Comparison of ENCODE assay signal across 2 cellular contexts in the genomic region with DNA sequence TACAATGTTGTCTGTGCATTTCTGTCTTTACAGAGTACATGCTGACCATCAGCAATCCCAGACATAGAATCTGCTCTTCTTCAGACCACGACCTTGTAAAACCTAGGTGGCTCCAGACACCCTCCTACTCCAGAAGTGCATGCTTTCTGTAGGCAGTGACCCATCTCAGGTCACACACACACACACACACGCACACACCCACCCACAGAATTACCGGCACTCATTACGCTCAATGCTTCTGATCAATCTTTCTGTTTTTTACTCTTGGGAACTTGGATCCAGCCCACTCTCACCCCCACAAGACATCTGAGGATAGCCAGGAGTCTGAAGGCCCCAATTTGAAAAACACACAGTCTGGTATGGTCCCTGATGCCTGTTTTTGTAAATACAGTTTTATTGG.
TF ChIP-seq lines count a peak whose summit lies in the region.

No MANE protein-coding gene starts in this region.

TF ChIP-seq in HEK293, 187 proteins besides CTCF, POLR2A, EP300 and RAD21:
- TF ChIP-seq ZNF211 (tag by site-specific recombination; IDR thresholded peaks at IDR 0.05; ENCODE audit: low read depth) = no peak
- peak; percentile 95 for TF ChIP-seq ZFHX2 (tag by site-specific recombination; conservative IDR thresholded peaks at IDR 0.05)
- peak; percentile 99 for TF ChIP-seq EGR2 (tag by site-specific recombination; IDR thresholded peaks at IDR 0.05; ENCODE audit: low read depth)
- TF ChIP-seq, protein P1, sequence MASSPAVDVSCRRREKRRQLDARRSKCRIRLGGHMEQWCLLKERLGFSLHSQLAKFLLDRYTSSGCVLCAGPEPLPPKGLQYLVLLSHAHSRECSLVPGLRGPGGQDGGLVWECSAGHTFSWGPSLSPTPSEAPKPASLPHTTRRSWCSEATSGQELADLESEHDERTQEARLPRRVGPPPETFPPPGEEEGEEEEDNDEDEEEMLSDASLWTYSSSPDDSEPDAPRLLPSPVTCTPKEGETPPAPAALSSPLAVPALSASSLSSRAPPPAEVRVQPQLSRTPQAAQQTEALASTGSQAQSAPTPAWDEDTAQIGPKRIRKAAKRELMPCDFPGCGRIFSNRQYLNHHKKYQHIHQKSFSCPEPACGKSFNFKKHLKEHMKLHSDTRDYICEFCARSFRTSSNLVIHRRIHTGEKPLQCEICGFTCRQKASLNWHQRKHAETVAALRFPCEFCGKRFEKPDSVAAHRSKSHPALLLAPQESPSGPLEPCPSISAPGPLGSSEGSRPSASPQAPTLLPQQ (tag by site-specific recombination; IDR thresholded peaks at IDR 0.05) = no peak
TF ChIP-seq in HEK293: peak in this region for 2.

TF ChIP-seq in HepG2, 621 proteins besides CTCF, POLR2A, EP300 and RAD21:
- TF ChIP-seq, protein P2, sequence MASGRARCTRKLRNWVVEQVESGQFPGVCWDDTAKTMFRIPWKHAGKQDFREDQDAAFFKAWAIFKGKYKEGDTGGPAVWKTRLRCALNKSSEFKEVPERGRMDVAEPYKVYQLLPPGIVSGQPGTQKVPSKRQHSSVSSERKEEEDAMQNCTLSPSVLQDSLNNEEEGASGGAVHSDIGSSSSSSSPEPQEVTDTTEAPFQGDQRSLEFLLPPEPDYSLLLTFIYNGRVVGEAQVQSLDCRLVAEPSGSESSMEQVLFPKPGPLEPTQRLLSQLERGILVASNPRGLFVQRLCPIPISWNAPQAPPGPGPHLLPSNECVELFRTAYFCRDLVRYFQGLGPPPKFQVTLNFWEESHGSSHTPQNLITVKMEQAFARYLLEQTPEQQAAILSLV (CRISPR knock-in tag; IDR thresholded peaks at IDR 0.05; ENCODE audit: borderline replicate concordance) = no peak
- TF ChIP-seq JDP2 (CRISPR knock-in tag; IDR thresholded peaks at IDR 0.05; ENCODE audit: borderline replicate concordance) (no peak), TOE1 (CRISPR knock-in tag; IDR thresholded peaks at IDR 0.05) (no peak), ZNF354B (CRISPR knock-in tag; IDR thresholded peaks at IDR 0.05) (no peak), PITX1 (CRISPR knock-in tag; IDR thresholded peaks at IDR 0.05) (no peak), ZKSCAN5 (CRISPR knock-in tag; IDR thresholded peaks at IDR 0.05) (no peak), KDM6A (CRISPR knock-in tag; IDR thresholded peaks at IDR 0.05; ENCODE audit: low read depth) (no peak), MAFG (CRISPR knock-in tag; IDR thresholded peaks at IDR 0.05) (no peak), ZNF776 (CRISPR knock-in tag; IDR thresholded peaks at IDR 0.05) (no peak), ZNF569 (CRISPR knock-in tag; IDR thresholded peaks at IDR 0.05; ENCODE audit: borderline replicate concordance) (no peak), ZNF143 (CRISPR knock-in tag; IDR thresholded peaks at IDR 0.05) (no peak)
- TF ChIP-seq, protein P3, sequence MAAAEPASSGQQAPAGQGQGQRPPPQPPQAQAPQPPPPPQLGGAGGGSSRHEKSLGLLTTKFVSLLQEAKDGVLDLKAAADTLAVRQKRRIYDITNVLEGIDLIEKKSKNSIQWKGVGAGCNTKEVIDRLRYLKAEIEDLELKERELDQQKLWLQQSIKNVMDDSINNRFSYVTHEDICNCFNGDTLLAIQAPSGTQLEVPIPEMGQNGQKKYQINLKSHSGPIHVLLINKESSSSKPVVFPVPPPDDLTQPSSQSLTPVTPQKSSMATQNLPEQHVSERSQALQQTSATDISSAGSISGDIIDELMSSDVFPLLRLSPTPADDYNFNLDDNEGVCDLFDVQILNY (CRISPR knock-in tag; conservative IDR thresholded peaks at IDR 0.05) = no peak
- TF ChIP-seq, protein P4, sequence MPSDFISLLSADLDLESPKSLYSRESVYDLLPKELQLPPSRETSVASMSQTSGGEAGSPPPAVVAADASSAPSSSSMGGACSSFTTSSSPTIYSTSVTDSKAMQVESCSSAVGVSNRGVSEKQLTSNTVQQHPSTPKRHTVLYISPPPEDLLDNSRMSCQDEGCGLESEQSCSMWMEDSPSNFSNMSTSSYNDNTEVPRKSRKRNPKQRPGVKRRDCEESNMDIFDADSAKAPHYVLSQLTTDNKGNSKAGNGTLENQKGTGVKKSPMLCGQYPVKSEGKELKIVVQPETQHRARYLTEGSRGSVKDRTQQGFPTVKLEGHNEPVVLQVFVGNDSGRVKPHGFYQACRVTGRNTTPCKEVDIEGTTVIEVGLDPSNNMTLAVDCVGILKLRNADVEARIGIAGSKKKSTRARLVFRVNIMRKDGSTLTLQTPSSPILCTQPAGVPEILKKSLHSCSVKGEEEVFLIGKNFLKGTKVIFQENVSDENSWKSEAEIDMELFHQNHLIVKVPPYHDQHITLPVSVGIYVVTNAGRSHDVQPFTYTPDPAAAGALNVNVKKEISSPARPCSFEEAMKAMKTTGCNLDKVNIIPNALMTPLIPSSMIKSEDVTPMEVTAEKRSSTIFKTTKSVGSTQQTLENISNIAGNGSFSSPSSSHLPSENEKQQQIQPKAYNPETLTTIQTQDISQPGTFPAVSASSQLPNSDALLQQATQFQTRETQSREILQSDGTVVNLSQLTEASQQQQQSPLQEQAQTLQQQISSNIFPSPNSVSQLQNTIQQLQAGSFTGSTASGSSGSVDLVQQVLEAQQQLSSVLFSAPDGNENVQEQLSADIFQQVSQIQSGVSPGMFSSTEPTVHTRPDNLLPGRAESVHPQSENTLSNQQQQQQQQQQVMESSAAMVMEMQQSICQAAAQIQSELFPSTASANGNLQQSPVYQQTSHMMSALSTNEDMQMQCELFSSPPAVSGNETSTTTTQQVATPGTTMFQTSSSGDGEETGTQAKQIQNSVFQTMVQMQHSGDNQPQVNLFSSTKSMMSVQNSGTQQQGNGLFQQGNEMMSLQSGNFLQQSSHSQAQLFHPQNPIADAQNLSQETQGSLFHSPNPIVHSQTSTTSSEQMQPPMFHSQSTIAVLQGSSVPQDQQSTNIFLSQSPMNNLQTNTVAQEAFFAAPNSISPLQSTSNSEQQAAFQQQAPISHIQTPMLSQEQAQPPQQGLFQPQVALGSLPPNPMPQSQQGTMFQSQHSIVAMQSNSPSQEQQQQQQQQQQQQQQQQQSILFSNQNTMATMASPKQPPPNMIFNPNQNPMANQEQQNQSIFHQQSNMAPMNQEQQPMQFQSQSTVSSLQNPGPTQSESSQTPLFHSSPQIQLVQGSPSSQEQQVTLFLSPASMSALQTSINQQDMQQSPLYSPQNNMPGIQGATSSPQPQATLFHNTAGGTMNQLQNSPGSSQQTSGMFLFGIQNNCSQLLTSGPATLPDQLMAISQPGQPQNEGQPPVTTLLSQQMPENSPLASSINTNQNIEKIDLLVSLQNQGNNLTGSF (CRISPR knock-in tag; IDR thresholded peaks at IDR 0.05) = no peak
- TF ChIP-seq, protein P5, sequence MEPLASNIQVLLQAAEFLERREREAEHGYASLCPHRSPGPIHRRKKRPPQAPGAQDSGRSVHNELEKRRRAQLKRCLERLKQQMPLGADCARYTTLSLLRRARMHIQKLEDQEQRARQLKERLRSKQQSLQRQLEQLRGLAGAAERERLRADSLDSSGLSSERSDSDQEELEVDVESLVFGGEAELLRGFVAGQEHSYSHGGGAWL (CRISPR knock-in tag; IDR thresholded peaks at IDR 0.05) = no peak
- TF ChIP-seq, protein P6, sequence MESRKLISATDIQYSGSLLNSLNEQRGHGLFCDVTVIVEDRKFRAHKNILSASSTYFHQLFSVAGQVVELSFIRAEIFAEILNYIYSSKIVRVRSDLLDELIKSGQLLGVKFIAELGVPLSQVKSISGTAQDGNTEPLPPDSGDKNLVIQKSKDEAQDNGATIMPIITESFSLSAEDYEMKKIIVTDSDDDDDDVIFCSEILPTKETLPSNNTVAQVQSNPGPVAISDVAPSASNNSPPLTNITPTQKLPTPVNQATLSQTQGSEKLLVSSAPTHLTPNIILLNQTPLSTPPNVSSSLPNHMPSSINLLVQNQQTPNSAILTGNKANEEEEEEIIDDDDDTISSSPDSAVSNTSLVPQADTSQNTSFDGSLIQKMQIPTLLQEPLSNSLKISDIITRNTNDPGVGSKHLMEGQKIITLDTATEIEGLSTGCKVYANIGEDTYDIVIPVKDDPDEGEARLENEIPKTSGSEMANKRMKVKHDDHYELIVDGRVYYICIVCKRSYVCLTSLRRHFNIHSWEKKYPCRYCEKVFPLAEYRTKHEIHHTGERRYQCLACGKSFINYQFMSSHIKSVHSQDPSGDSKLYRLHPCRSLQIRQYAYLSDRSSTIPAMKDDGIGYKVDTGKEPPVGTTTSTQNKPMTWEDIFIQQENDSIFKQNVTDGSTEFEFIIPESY (CRISPR knock-in tag; IDR thresholded peaks at IDR 0.05) = no peak
- TF ChIP-seq, protein P7, sequence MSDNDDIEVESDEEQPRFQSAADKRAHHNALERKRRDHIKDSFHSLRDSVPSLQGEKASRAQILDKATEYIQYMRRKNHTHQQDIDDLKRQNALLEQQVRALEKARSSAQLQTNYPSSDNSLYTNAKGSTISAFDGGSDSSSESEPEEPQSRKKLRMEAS (IDR thresholded peaks at IDR 0.05) = no peak
